In the genomic region with DNA sequence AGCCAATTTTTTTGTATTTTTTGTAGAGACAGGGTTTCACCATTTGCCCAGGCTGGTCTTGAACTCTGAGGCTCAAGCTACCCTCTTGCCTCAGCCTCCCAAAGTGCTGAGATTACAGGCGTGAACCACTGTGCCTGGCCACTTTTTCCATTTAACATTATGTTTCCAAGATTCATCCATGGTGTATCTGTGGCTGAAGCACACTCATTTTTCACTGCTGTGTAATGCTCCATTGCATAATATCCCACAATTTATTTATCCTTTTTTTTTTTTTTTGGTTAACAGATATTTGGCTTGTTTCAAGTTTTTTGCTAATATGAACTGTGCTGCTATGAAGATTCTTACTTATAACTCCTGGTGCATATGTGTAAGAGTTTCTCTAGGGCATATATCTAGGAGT, we compare ENCODE assay signal across 23 cellular contexts. TPM values are rescaled to one million over a fixed set of nuclear protein-coding genes. Genes with fewer than 3 reads are reported as not detected.
DNase-seq lines count a peak whose midpoint lies in the region; ATAC-seq, FAIRE-seq and TF ChIP-seq lines count a peak whose summit lies in the region.
"Had no signal": no experiment of that assay in that cellular context is flagged by ENCODE, and none has a peak within 500 bp of the region (broad histone marks: within the 10 kb centered on the region; RNA-seq: fewer than 3 reads in every experiment).

No MANE protein-coding gene starts in this region.

- H3K4me1 ChIP-seq in HepG2 (ENCODE audit: insufficient read depth, low read length) (peaks cover 51% of the 10 kb centered on the region), right lobe of liver (peaks cover 0 to 16% (median 0%) of the 10 kb centered on the region in 4 donors), muscle layer of colon (ENCODE audit: insufficient read depth, low read length) (peaks cover 6% of the 10 kb centered on the region), suprapubic skin (peaks cover 36% of the 10 kb centered on the region), spleen (peaks cover 13 to 56% (median 38%) of the 10 kb centered on the region in 6 donors)

- BruUV-seq in HepG2 (replicated peaks; lab: Mats Ljungman, UMichigan) = no TSS peak

- TF ChIP-seq EP300 in HepG2 (IDR thresholded peaks at IDR 0.05; ENCODE audit: low read depth in 2 of 2, low read length in 2 of 2) = no peak
- TF ChIP-seq EP300 in HepG2 (CRISPR knock-in tag; IDR thresholded peaks at IDR 0.05; ENCODE audit: borderline replicate concordance) = no peak
- TF ChIP-seq EP300 in suprapubic skin (IDR thresholded peaks at IDR 0.05) = no peak

- no peak for FAIRE-seq in HepG2 (lab: Jason Lieb, UNC)
- FAIRE-seq: GM12891, GM19239, H54, HTR-8/SVneo had no signal

- ATAC-seq in HepG2 (no peak), right lobe of liver (no peak)
- ATAC-seq: CD8-positive, alpha-beta T cell; GM23338 had no signal

- CTCF ChIA-PET in HepG2 (lab: Yijun Ruan, JAX; ENCODE audit: low intra/inter-chr PET ratio, low total read pairs) = no interaction called here

- 77% methylated on average over 1 of the region's 1 CpG for WGBS in HepG2 (ENCODE audit: low lambda C conversion rate)
- 75% methylated on average over 1 of the region's 1 CpG for WGBS in right lobe of liver (ENCODE audit: insufficient coverage, low coverage, low lambda C conversion rate, missing lambda C conversion rate)
- 100% methylated on average over 1 of the region's 1 CpG for WGBS in suprapubic skin
- 88 to 100% (median 92%) methylated on average over 1 of the region's 1 CpG for WGBS in spleen, 5 donors

- intact Hi-C loops in HepG2 (cut with micrococcal nuclease; ENCODE audit: unreplicated experiment) = no loop called here
- intact Hi-C loops in right lobe of liver (cut with DNase I) = no loop called here
- intact Hi-C loops in spleen (cut with DNase I; ENCODE audit: low total_unique reads) = no loop called here

- no peak for TF ChIP-seq POLR2A in HepG2 (IDR thresholded peaks at IDR 0.05; ENCODE audit: insufficient read depth in 1 of 2, low read depth in 2 of 2, low read length in 2 of 2)
- TF ChIP-seq POLR2A in right lobe of liver (IDR thresholded peaks at IDR 0.05) = no peak
- TF ChIP-seq POLR2A in suprapubic skin (IDR thresholded peaks at IDR 0.05) = no peak
- TF ChIP-seq POLR2A in spleen (IDR thresholded peaks at IDR 0.05) = no peak

- H3K4me2 ChIP-seq in HepG2 (ENCODE audit: low read depth, low read length) = peak overlapping the region; percentile 78; the same call in 1 of the 2 replicates
- H3K4me2 ChIP-seq in SU-DHL-6 (ENCODE audit: low read depth, low read length, poor library complexity, severe bottlenecking) = peak overlapping the region; percentile 94

- H3K4me3 ChIP-seq in HepG2 (replicated peaks in 1 of 3; ENCODE audit: insufficient read depth in 1 of 3, low read depth in 2 of 3, low read length in 3 of 3) (no peak overlapping the region), right lobe of liver (no peak overlapping the region), SU-DHL-6 (ENCODE audit: insufficient read depth, low read length, poor library complexity, severe bottlenecking) (no peak overlapping the region), muscle layer of colon (ENCODE audit: low read depth in 1 of 2, low read length in 2 of 2) (no peak overlapping the region), suprapubic skin (no peak overlapping the region), spleen (no peak overlapping the region)
- H3K4me3 ChIP-seq: BLaER1, GM23338 had no signal

- no peaks in the 10 kb centered on the region for H3K9me3 ChIP-seq in HepG2 (ENCODE audit: low read length)
- no peaks in the 10 kb centered on the region for H3K9me3 ChIP-seq in right lobe of liver
- no peaks in the 10 kb centered on the region for H3K9me3 ChIP-seq in SU-DHL-6 (ENCODE audit: insufficient read depth, low read length)
- no peaks in the 10 kb centered on the region for H3K9me3 ChIP-seq in muscle layer of colon (ENCODE audit: low read length)
- H3K9me3 ChIP-seq in suprapubic skin = no peaks in the 10 kb centered on the region
- no peaks in the 10 kb centered on the region for H3K9me3 ChIP-seq in spleen
- H3K9me3 ChIP-seq: BLaER1 had no signal

- H4K20me1 ChIP-seq in HepG2 (ENCODE audit: insufficient read depth, low read length) = no peaks in the 10 kb centered on the region
- no peaks in the 10 kb centered on the region; the same call in 1 of the 2 replicates for H4K20me1 ChIP-seq in SU-DHL-6 (ENCODE audit: low read depth, low read length)

- TF ChIP-seq CTCF in HepG2 (CRISPR knock-in tag; IDR thresholded peaks at IDR 0.05) = no peak
- no peak for TF ChIP-seq CTCF in right lobe of liver (IDR thresholded peaks at IDR 0.05)
- TF ChIP-seq CTCF in SU-DHL-6 (IDR thresholded peaks at IDR 0.05; ENCODE audit: insufficient read depth, low read length, poor library complexity, severe bottlenecking) = no peak
- TF ChIP-seq CTCF in suprapubic skin (IDR thresholded peaks at IDR 0.05) = no peak
- no peak for TF ChIP-seq CTCF in spleen (IDR thresholded peaks at IDR 0.05 in 8 of 11, conservative IDR thresholded peaks at IDR 0.05 in 3 of 11)

- H3K9ac ChIP-seq in HepG2 (ENCODE audit: insufficient read depth, low read depth, low read length) (no peak overlapping the region), SU-DHL-6 (ENCODE audit: low read length) (no peak overlapping the region), muscle layer of colon (ENCODE audit: low read length) (no peak overlapping the region)
- H3K9ac ChIP-seq: BLaER1 had no signal

- no peak overlapping the region for H2AFZ ChIP-seq in HepG2 (ENCODE audit: low read length)
- H2AFZ ChIP-seq in SU-DHL-6 (ENCODE audit: low read depth, low read length, severe bottlenecking) = no peak overlapping the region
- H2AFZ ChIP-seq: GM23338 had no signal

- TF ChIP-seq RAD21 in HepG2 (CRISPR knock-in tag; IDR thresholded peaks at IDR 0.05) = no peak

- in situ Hi-C loops in HepG2 (cut with HindIII; ENCODE audit: extremely low pct_ligation_motif_present, low pct_unique_long_range_greater_than_20kb) = no loop called here

- H3K27ac ChIP-seq in HepG2 (ENCODE audit: extremely low read length, insufficient read depth, low read length) (no peak overlapping the region), right lobe of liver (no peak overlapping the region), SU-DHL-6 (ENCODE audit: low read depth, low read length) (no peak overlapping the region), muscle layer of colon (ENCODE audit: low read depth, low read length) (peak overlapping the region; percentile 26), suprapubic skin (no peak overlapping the region), spleen (no peak overlapping the region)
- H3K27ac ChIP-seq: BLaER1 had no signal

- POLR2A ChIA-PET in HepG2 (lab: Yijun Ruan, JAX) = no interaction called here

- H3K27me3 ChIP-seq in HepG2 (ENCODE audit: control insufficient read depth in 1 of 2, insufficient read depth in 2 of 2, low read length in 2 of 2) (no peaks in the 10 kb centered on the region; a peak in 1 of 5 replicates), right lobe of liver (no peaks in the 10 kb centered on the region), SU-DHL-6 (ENCODE audit: low read length) (no peaks in the 10 kb centered on the region), muscle layer of colon (ENCODE audit: control insufficient read depth in 1 of 2, insufficient read depth in 2 of 2, low read length in 2 of 2) (no peaks in the 10 kb centered on the region), suprapubic skin (no peaks in the 10 kb centered on the region), spleen (replicated peaks in 1 of 7) (no peaks in the 10 kb centered on the region)
- H3K27me3 ChIP-seq: BLaER1 had no signal

- H3K36me3 ChIP-seq in HepG2 (replicated peaks in 1 of 2; ENCODE audit: control insufficient read depth in 1 of 2, insufficient read depth in 2 of 2, low read length in 2 of 2) (no peaks in the 10 kb centered on the region), right lobe of liver (no peaks in the 10 kb centered on the region), SU-DHL-6 (ENCODE audit: low read length) (no peaks in the 10 kb centered on the region), muscle layer of colon (ENCODE audit: insufficient read depth, low read length) (no peaks in the 10 kb centered on the region), suprapubic skin (no peaks in the 10 kb centered on the region), spleen (no peaks in the 10 kb centered on the region)
- H3K36me3 ChIP-seq: BLaER1 had no signal

- no peak for DNase-seq in HepG2 (ENCODE audit: low spot score)
- DNase-seq in right lobe of liver = no peak
- DNase-seq in suprapubic skin (ENCODE audit: low spot score in 2 of 2) = no peak
- DNase-seq in spleen = no peak
- no peak for DNase-seq in retina
- DNase-seq: 8988T; Calu3; CD8-positive, alpha-beta T cell; DMS79 treated with DMSO at 0.1 percent for 48 hours; EL; HCEC 1CT; HFFc6 had no signal

- H3K79me2 ChIP-seq in HepG2 (ENCODE audit: insufficient read depth, low read length) (peaks cover 30% of the 10 kb centered on the region), SU-DHL-6 (ENCODE audit: insufficient read depth, low read length) (peaks cover 29% of the 10 kb centered on the region)

- no peaks in the 10 kb centered on the region for H3F3A ChIP-seq in SU-DHL-6 (ENCODE audit: insufficient read depth)

- no peaks in the 10 kb centered on the region for H3K9me2 ChIP-seq in SU-DHL-6 (replicated peaks; ENCODE audit: insufficient read depth, low read length)

RNA-seq across cellular contexts. Expression of gene NUP93, which starts 1.9 kb away (rescaled TPM):
- total RNA-seq in HepG2 (2016; rRNA removed; fragmentation: Illumina TruSeq; extraction: Trizol) = 140 and 192 TPM in 2 replicates
- total RNA-seq in HepG2 (2016; cell fraction: cytosol; rRNA removed; fragmentation: Illumina TruSeq; extraction: Trizol; ENCODE audit: low read depth) = 26.3 and 31.0 TPM in 2 replicates
- 144 and 197 TPM in 2 replicates for total RNA-seq in HepG2 (2016; cell fraction: insoluble cytoplasmic fraction; rRNA removed; fragmentation: Illumina TruSeq; extraction: Trizol)
- total RNA-seq in HepG2 (2016; cell fraction: membrane; rRNA removed; fragmentation: Illumina TruSeq; extraction: Trizol) = 41.3 and 54.1 TPM in 2 replicates
- 83.7 and 88.0 TPM in 2 replicates for total RNA-seq in HepG2 (2016; cell fraction: nucleus; rRNA removed; fragmentation: Illumina TruSeq; extraction: Trizol)
- polyA plus RNA-seq in HepG2 (2011; rRNA removed) = 50.1 and 58.5 TPM in 2 replicates
- polyA plus RNA-seq in HepG2 (2011; cell fraction: cytosol; rRNA removed) = 39.7 and 48.2 TPM in 2 replicates
- 68.9 and 73.2 TPM in 2 replicates for polyA plus RNA-seq in HepG2 (2011; cell fraction: nucleus; rRNA removed)
- polyA plus RNA-seq in HepG2 (2012) = 61.3 and 62.5 TPM in 2 replicates
- 13.7 and 15.4 TPM in 2 replicates for polyA plus RNA-seq in HepG2 (2016; cell fraction: cytosol; fragmentation: Illumina TruSeq; extraction: Trizol; ENCODE audit: low read depth)
- polyA plus RNA-seq in HepG2 (2016; cell fraction: insoluble cytoplasmic fraction; fragmentation: Illumina TruSeq; extraction: Trizol; ENCODE audit: low read depth) = 127 and 140 TPM in 2 replicates
- polyA plus RNA-seq in HepG2 (2016; cell fraction: membrane; fragmentation: Illumina TruSeq; extraction: Trizol; ENCODE audit: low read depth) = 22.4 and 22.7 TPM in 2 replicates
- polyA plus RNA-seq in HepG2 (2016; cell fraction: nucleus; fragmentation: Illumina TruSeq; extraction: Trizol; ENCODE audit: insufficient read depth, low read depth) = 109 and 116 TPM in 2 replicates
- 130 and 202 TPM in 2 replicates for polyA minus RNA-seq in HepG2 (2011; rRNA and poly(A)+ RNA removed; ENCODE audit: low replicate concordance)
- 51.7 and 53.7 TPM in 2 replicates for polyA minus RNA-seq in HepG2 (2011; cell fraction: cytosol; rRNA and poly(A)+ RNA removed)
- polyA minus RNA-seq in HepG2 (2011; cell fraction: nucleus; rRNA and poly(A)+ RNA removed) = 49.1 and 65.1 TPM in 2 replicates
- total RNA-seq in right lobe of liver = 10 to 100 TPM in 4 of 6 experiments, 1 to 10 TPM in 2; 8.3 to 17.0 (median 12.8) TPM
- 10 to 100 TPM; 27.9 to 56.6 (median 44.1) TPM for total RNA-seq in suprapubic skin
- 100 to 1,000 TPM in 1 of 7 donors, 10 to 100 TPM in 6; 29.2 to 102 (median 69.2) TPM for total RNA-seq in spleen
- polyA plus RNA-seq in spleen = 10 to 100 TPM; 41.1 to 58.3 (median 55.0) TPM

RNA-seq across cellular contexts. Expression of gene MT1X, which starts 45.8 kb away (rescaled TPM):
- total RNA-seq in HepG2 (2016; rRNA removed; fragmentation: Illumina TruSeq; extraction: Trizol) = 288 and 327 TPM in 2 replicates
- total RNA-seq in HepG2 (2016; cell fraction: cytosol; rRNA removed; fragmentation: Illumina TruSeq; extraction: Trizol; ENCODE audit: low read depth) = 73.9 and 100 TPM in 2 replicates
- 257 and 313 TPM in 2 replicates for total RNA-seq in HepG2 (2016; cell fraction: insoluble cytoplasmic fraction; rRNA removed; fragmentation: Illumina TruSeq; extraction: Trizol)
- 97.1 and 117 TPM in 2 replicates for total RNA-seq in HepG2 (2016; cell fraction: membrane; rRNA removed; fragmentation: Illumina TruSeq; extraction: Trizol)
- total RNA-seq in HepG2 (2016; cell fraction: nucleus; rRNA removed; fragmentation: Illumina TruSeq; extraction: Trizol) = 90.2 and 125 TPM in 2 replicates
- polyA plus RNA-seq in HepG2 (2011; rRNA removed) = 9.8 and 19.7 TPM in 2 replicates
- 45.2 and 131 TPM in 2 replicates for polyA plus RNA-seq in HepG2 (2011; cell fraction: cytosol; rRNA removed)
- 13.2 and 26.8 TPM in 2 replicates for polyA plus RNA-seq in HepG2 (2011; cell fraction: nucleus; rRNA removed)
- polyA plus RNA-seq in HepG2 (2012) = 19.2 and 23.8 TPM in 2 replicates
- 63.5 and 83.4 TPM in 2 replicates for polyA plus RNA-seq in HepG2 (2016; cell fraction: cytosol; fragmentation: Illumina TruSeq; extraction: Trizol; ENCODE audit: low read depth)
- polyA plus RNA-seq in HepG2 (2016; cell fraction: insoluble cytoplasmic fraction; fragmentation: Illumina TruSeq; extraction: Trizol; ENCODE audit: low read depth) = 331 and 345 TPM in 2 replicates
- 110 and 112 TPM in 2 replicates for polyA plus RNA-seq in HepG2 (2016; cell fraction: membrane; fragmentation: Illumina TruSeq; extraction: Trizol; ENCODE audit: low read depth)
- 198 and 202 TPM in 2 replicates for polyA plus RNA-seq in HepG2 (2016; cell fraction: nucleus; fragmentation: Illumina TruSeq; extraction: Trizol; ENCODE audit: insufficient read depth, low read depth)
- 60.6 and 119 TPM in 2 replicates for polyA minus RNA-seq in HepG2 (2011; rRNA and poly(A)+ RNA removed; ENCODE audit: low replicate concordance)
- polyA minus RNA-seq in HepG2 (2011; cell fraction: cytosol; rRNA and poly(A)+ RNA removed) = 14.0 and 19.4 TPM in 2 replicates
- 6.5 and 8.1 TPM in 2 replicates for polyA minus RNA-seq in HepG2 (2011; cell fraction: nucleus; rRNA and poly(A)+ RNA removed)
- total RNA-seq in right lobe of liver = 1,000 to 10,000 TPM in 4 of 6 experiments, 100 to 1,000 TPM in 2; 808 to 2,440 (median 1,620) TPM
- total RNA-seq in suprapubic skin = 1,000 to 10,000 TPM; 2,588 to 6,426 (median 4,304) TPM
- 10 to 100 TPM; 13.0 to 28.7 (median 19.4) TPM for total RNA-seq in spleen
- 100 to 1,000 TPM in 1 of 3 donors, 10 to 100 TPM in 2; 36.1 to 113 (median 44.4) TPM for polyA plus RNA-seq in spleen
- total RNA-seq: G401 had no signal

RNA-seq across cellular contexts. Expression of gene MT1H, which starts 58.4 kb away (rescaled TPM):
- 0.60 TPM in 1 of 2 replicates, not detected in the other for total RNA-seq in HepG2 (2016; rRNA removed; fragmentation: Illumina TruSeq; extraction: Trizol)
- not detected in 2 replicates for total RNA-seq in HepG2 (2016; cell fraction: cytosol; rRNA removed; fragmentation: Illumina TruSeq; extraction: Trizol; ENCODE audit: low read depth)
- total RNA-seq in HepG2 (2016; cell fraction: insoluble cytoplasmic fraction; rRNA removed; fragmentation: Illumina TruSeq; extraction: Trizol) = not detected in 2 replicates
- total RNA-seq in HepG2 (2016; cell fraction: membrane; rRNA removed; fragmentation: Illumina TruSeq; extraction: Trizol) = not detected in 2 replicates
- total RNA-seq in HepG2 (2016; cell fraction: nucleus; rRNA removed; fragmentation: Illumina TruSeq; extraction: Trizol) = 0.65 TPM in 1 of 2 replicates, not detected in the other
- polyA plus RNA-seq in HepG2 (2011; rRNA removed) = not detected in 2 replicates
- not detected in 2 replicates for polyA plus RNA-seq in HepG2 (2011; cell fraction: cytosol; rRNA removed)
- polyA plus RNA-seq in HepG2 (2011; cell fraction: nucleus; rRNA removed) = not detected in 2 replicates
- polyA plus RNA-seq in HepG2 (2012) = not detected in 2 replicates
- 0.37 TPM in 1 of 2 replicates, not detected in the other for polyA plus RNA-seq in HepG2 (2016; cell fraction: cytosol; fragmentation: Illumina TruSeq; extraction: Trizol; ENCODE audit: low read depth)
- 1.2 TPM in 1 of 2 replicates, not detected in the other for polyA plus RNA-seq in HepG2 (2016; cell fraction: insoluble cytoplasmic fraction; fragmentation: Illumina TruSeq; extraction: Trizol; ENCODE audit: low read depth)
- polyA plus RNA-seq in HepG2 (2016; cell fraction: membrane; fragmentation: Illumina TruSeq; extraction: Trizol; ENCODE audit: low read depth) = not detected in 2 replicates
- polyA plus RNA-seq in HepG2 (2016; cell fraction: nucleus; fragmentation: Illumina TruSeq; extraction: Trizol; ENCODE audit: insufficient read depth, low read depth) = 2.4 TPM in 1 of 2 replicates, not detected in the other
- not detected in 2 replicates for polyA minus RNA-seq in HepG2 (2011; rRNA and poly(A)+ RNA removed; ENCODE audit: low replicate concordance)
- polyA minus RNA-seq in HepG2 (2011; cell fraction: cytosol; rRNA and poly(A)+ RNA removed) = not detected in 2 replicates
- not detected in 2 replicates for polyA minus RNA-seq in HepG2 (2011; cell fraction: nucleus; rRNA and poly(A)+ RNA removed)
- 1,000 to 10,000 TPM in 2 of 6 experiments, 100 to 1,000 TPM in 2, under 1 TPM in 1, not detected in 1; 0.74 to 1,258 (median 358) TPM for total RNA-seq in right lobe of liver
- 10 to 100 TPM in 2 of 4 donors, 1 to 10 TPM in 2; 1.9 to 23.9 (median 11.9) TPM for total RNA-seq in suprapubic skin
- total RNA-seq in spleen = not detected
- polyA plus RNA-seq in spleen = 1 to 10 TPM in 1 of 3 donors, under 1 TPM in 2; 0.54 to 1.1 (median 0.96) TPM
- total RNA-seq: Calu3; CD8-positive, alpha-beta T cell; G401; HFFc6 had no signal
- polyA plus RNA-seq: AG04450, IgD-negative memory B cell had no signal
